19 cellular contexts compared by ENCODE assay signal in genomic region chr2:27839022-27839618, GRCh38.
"Had no signal": no experiment of that assay in that cellular context is flagged by ENCODE, and none has a peak within 500 bp of the region (broad histone marks: within the 10 kb centered on the region; RNA-seq: fewer than 3 reads in every experiment).

No MANE protein-coding gene starts in this region.

- H3K27ac Mint-ChIP-seq: T-helper 17 cell had no signal

- DNase-seq: KBM-7; MV-4-11; NCI-H1048; NCI-H1436; NCI-H1694 treated with DMSO at 0.1 percent for 48 hours; NCI-H1930; NCI-H2081; NCI-H2107; NCI-H2227 treated with DMSO at 0.1 percent for 48 hours; NCI-H524; NCI-H526 treated with DMSO at 0.1 percent for 48 hours; NCI-H748 treated with DMSO at 0.1 percent for 48 hours; NK-92 treated with Interleukin-12 subunit alpha and Interleukin-12 subunit beta, amount 100 ng/mL, for 24 hours; PC-3; SHP77; SW 1271; T-helper 1 cell; T-helper 17 cell had no signal

- H3K4me3 Mint-ChIP-seq: T-helper 17 cell had no signal

- ATAC-seq: Panc1, PC-3, T-helper 17 cell had no signal

- H3K27me3 Mint-ChIP-seq: T-helper 17 cell had no signal
